In the genomic region with DNA sequence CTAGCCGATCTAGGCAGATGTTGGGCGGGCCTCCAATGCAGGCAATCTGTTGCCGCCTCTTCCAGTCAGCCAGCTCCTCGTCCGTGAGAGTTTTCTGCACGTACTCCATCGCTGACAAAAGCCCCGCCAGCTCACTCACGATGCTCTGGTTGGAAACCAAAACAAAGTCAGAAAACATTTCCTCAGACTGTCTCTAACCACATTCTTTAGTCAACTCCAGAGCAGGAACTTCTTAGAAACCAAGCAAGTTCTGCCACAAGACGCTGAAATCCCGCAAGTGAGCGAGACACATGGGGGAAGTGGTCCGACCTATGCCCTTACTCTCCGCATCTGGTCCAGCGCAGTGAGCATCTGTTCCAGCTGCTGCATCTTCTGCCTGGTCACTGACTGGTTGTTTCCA, we compare ENCODE assay signal across 9 cellular contexts. TPM values are rescaled to one million over a fixed set of nuclear protein-coding genes. Genes with fewer than 3 reads are reported as not detected.
DNase-seq lines count a peak whose midpoint lies in the region; ATAC-seq and TF ChIP-seq lines count a peak whose summit lies in the region.
"Had no signal": no experiment of that assay in that cellular context is flagged by ENCODE, and none has a peak within 500 bp of the region (broad histone marks: within the 10 kb centered on the region; RNA-seq: fewer than 3 reads in every experiment).

No MANE protein-coding gene starts in this region.

- peak; percentile 61 for ATAC-seq in HG03280 (IDR thresholded peaks at IDR 0.05; ENCODE audit: unreplicated experiment)

- peak; percentile 68 for DNase-seq in GM06990 (ENCODE audit: extremely low read depth, insufficient read length)
- DNase-seq in activated T-helper 1 cell treated with anti-CD3 and anti-CD28 coated beads, Interleukin-2, amount 50 U/mL, for 16 hours (ENCODE audit: low read depth in 1 of 2, low spot score in 1 of 2): peak; percentile 35 to 72
- DNase-seq in stimulated activated CD4-positive, alpha-beta T cell treated with anti-CD3 and anti-CD28 coated beads, Interleukin-12 subunit alpha, Interleukin-12 subunit beta, amount 100 ng/mL, for 24 hours (ENCODE audit: low read depth in 2 of 2): peak; percentile 40 to 70
- DNase-seq in NCI-H446 (lab: John Stamatoyannopoulos, UW): no peak
- DNase-seq in DMS53 treated with DMSO at 0.1 percent for 48 hours (lab: John Stamatoyannopoulos, UW; ENCODE audit: unreplicated experiment): no peak
- DNase-seq in dorsolateral prefrontal cortex: no peak
- no peak for DNase-seq in UCSD-AML1 (lab: John Stamatoyannopoulos, UW; ENCODE audit: unreplicated experiment)

- H3K27ac ChIP-seq in dorsolateral prefrontal cortex: no peak overlapping the region
- H3K27ac ChIP-seq: VCaP had no signal

- H3K27me3 ChIP-seq in GM06990 (replicated peaks; ENCODE audit: control insufficient read depth, insufficient read depth, low read length) (no peaks in the 10 kb centered on the region), dorsolateral prefrontal cortex (no peaks in the 10 kb centered on the region)

- TF ChIP-seq CTCF in GM06990 (IDR thresholded peaks at IDR 0.05; ENCODE audit: insufficient read depth, low read length, poor library complexity, severe bottlenecking): no peak
- TF ChIP-seq CTCF in dorsolateral prefrontal cortex (IDR thresholded peaks at IDR 0.05 in 54 of 56, conservative IDR thresholded peaks at IDR 0.05 in 2 of 56; ENCODE audit: low read depth in 1 of 56, partially characterized antibody in 56 of 56): no peak

- intact Hi-C loops in dorsolateral prefrontal cortex (cut with DNase I): no loop called here

- H3K4me3 ChIP-seq in GM06990 (replicated peaks; ENCODE audit: low read depth, low read length) (no peak overlapping the region), dorsolateral prefrontal cortex (no peak overlapping the region)

- peaks cover 7% of the 10 kb centered on the region for H3K36me3 ChIP-seq in GM06990 (ENCODE audit: control insufficient read depth, insufficient read depth, low read length)

RNA-seq across cellular contexts. Expression of a gene that starts 49.1 kb away (rescaled TPM):
- 10 to 100 TPM in 71 of 120 experiments, 1 to 10 TPM in 49; 4.4 to 25.7 (median 10.8) TPM for total RNA-seq in dorsolateral prefrontal cortex

RNA-seq across cellular contexts. Expression of a gene that starts 50.8 kb away (rescaled TPM):
- total RNA-seq in dorsolateral prefrontal cortex: 100 to 1,000 TPM in 55 of 120 experiments, 10 to 100 TPM in 65; 57.7 to 203 (median 98.0) TPM

Comparison
In these comparisons a context has a peak if more than half of its experiments do, and no peak if none do; other contexts are left out.
1. DNase-seq: peak in GM06990 (single experiment), activated T-helper 1 cell treated with anti-CD3 and anti-CD28 coated beads, Interleukin-2, amount 50 U/mL, for 16 hours (2 of 2) and stimulated activated CD4-positive, alpha-beta T cell treated with anti-CD3 and anti-CD28 coated beads, Interleukin-12 subunit alpha, Interleukin-12 subunit beta, amount 100 ng/mL, for 24 hours (2 of 2); none in NCI-H446 (0 of 2), DMS53 treated with DMSO at 0.1 percent for 48 hours (single experiment), dorsolateral prefrontal cortex (0 of 10) and UCSD-AML1 (single experiment).